Comparison of ENCODE assay signal across 8 cellular contexts in genomic region chr2:27737676-27738348, GRCh38. TPM values are rescaled to one million over a fixed set of nuclear protein-coding genes. Genes with fewer than 3 reads are reported as not detected.
DNase-seq lines count a peak whose midpoint lies in the region; ATAC-seq, FAIRE-seq and TF ChIP-seq lines count a peak whose summit lies in the region.
"Had no signal": no experiment of that assay in that cellular context is flagged by ENCODE, and none has a peak within 500 bp of the region (broad histone marks: within the 10 kb centered on the region; RNA-seq: fewer than 3 reads in every experiment).

No MANE protein-coding gene starts in this region.

- H4K8ac ChIP-seq in IMR-90 (ENCODE audit: low read depth in 2 of 2, low read length in 2 of 2): 0 out of 4 replicates have a peak overlapping the region, but pooled peaks of 1 of the 2 experiments have one; percentile 75

- H3K56ac ChIP-seq in IMR-90 (ENCODE audit: extremely low read depth, insufficient read depth, low read length): no peak overlapping the region

- 70% methylated on average over 4 of the region's 7 CpGs; no CpG with 5 or more reads in 1 of the 2 experiments for WGBS in IMR-90 (ENCODE audit: extremely low coverage in 2 of 2, insufficient read length in 1 of 2), 2 experiments
- WGBS in K562 (ENCODE audit: insufficient coverage, low coverage, missing lambda C conversion rate): 25% methylated on average over 6 of the region's 7 CpGs

- H3K79me2 ChIP-seq in K562 (ENCODE audit: control insufficient read depth, insufficient read depth, low read length): no peaks in the 10 kb centered on the region
- no peaks in the 10 kb centered on the region for H3K79me2 ChIP-seq in Karpas-422 (ENCODE audit: low read length)

- in situ Hi-C loops in IMR-90 (cut with MboI; ENCODE audit: low sequenced_read_pairs) (no loop called here), K562 (cut with MboI) (no loop called here)

- peak overlapping the region; percentile 20; the same call in 1 of the 2 replicates for H2AK5ac ChIP-seq in IMR-90 (ENCODE audit: low read depth, low read length)

- H3K4me2 ChIP-seq in IMR-90 (ENCODE audit: low read depth, low read length) (no peak overlapping the region), K562 (ENCODE audit: insufficient read depth, low read length) (no peak overlapping the region), Karpas-422 (ENCODE audit: low read depth, low read length, poor library complexity, severe bottlenecking) (no peak overlapping the region)

- H3K9me1 ChIP-seq in IMR-90 (ENCODE audit: insufficient read depth, low read length) (peaks cover 4% of the 10 kb centered on the region), K562 (ENCODE audit: control insufficient read depth, insufficient read depth, low read length) (no peaks in the 10 kb centered on the region)

- H3K4me3 ChIP-seq in IMR-90 (ENCODE audit: insufficient read depth, low read depth, low read length) (no peak overlapping the region), K562 (no peak overlapping the region), thoracic aorta (no peak overlapping the region), Karpas-422 (ENCODE audit: low read length) (no peak overlapping the region)

- no peak overlapping the region for H2BK5ac ChIP-seq in IMR-90 (ENCODE audit: low read depth, low read length, poor library complexity, severe bottlenecking)

- no peak overlapping the region for H4K5ac ChIP-seq in IMR-90 (ENCODE audit: low read depth, low read length)

- FAIRE-seq in K562 (lab: Jason Lieb, UNC): no peak

- POLR2A ChIA-PET in IMR-90 (lab: Charles Lee; ENCODE audit: unreplicated experiment): no interaction called here
- POLR2A ChIA-PET in K562 (lab: Yijun Ruan, JAX): no interaction called here

- DNase-seq in IMR-90 (peak; percentile 84), K562 (ENCODE audit: extremely low read depth in 1 of 4, low spot score in 3 of 4) (no peak), kidney glomerular epithelial cell (lab: John Stamatoyannopoulos, UW) (peak; percentile 38), thoracic aorta (ENCODE audit: low spot score) (no peak), CD1c-positive myeloid dendritic cell (ENCODE audit: extremely low spot score) (no peak), Karpas-422 (no peak)
- DNase-seq: activated CD8-positive, alpha-beta T cell treated with anti-CD3 and anti-CD28 coated beads for 36 hours had no signal

- ATAC-seq in IMR-90 (ENCODE audit: low read depth) (no peak), K562 (no peak), thoracic aorta (ENCODE audit: insufficient number of reproducible peaks, low FRiP score, low read depth) (no peak), GM19395 (IDR thresholded peaks at IDR 0.05; ENCODE audit: unreplicated experiment) (no peak)
- ATAC-seq: activated CD8-positive, alpha-beta T cell treated with anti-CD3 and anti-CD28 coated beads for 36 hours had no signal

- H3K9me2 ChIP-seq in Karpas-422 (replicated peaks; ENCODE audit: insufficient read depth, low read length): no peaks in the 10 kb centered on the region

- H3K36me3 ChIP-seq in IMR-90 (ENCODE audit: control insufficient read depth, insufficient read depth, low read length): no peaks in the 10 kb centered on the region
- H3K36me3 ChIP-seq in K562 (ENCODE audit: control insufficient read depth, insufficient read depth, low read length): no peaks in the 10 kb centered on the region
- H3K36me3 ChIP-seq in thoracic aorta: no peaks in the 10 kb centered on the region
- no peaks in the 10 kb centered on the region for H3K36me3 ChIP-seq in Karpas-422 (ENCODE audit: insufficient read depth, low read length)

- H4K20me1 ChIP-seq in IMR-90 (ENCODE audit: insufficient read depth, low read length) (no peaks in the 10 kb centered on the region), K562 (replicated peaks; ENCODE audit: control insufficient read depth, insufficient read depth, low read length) (no peaks in the 10 kb centered on the region), Karpas-422 (ENCODE audit: insufficient read depth, low read depth, low read length) (no peaks in the 10 kb centered on the region)

- H4K91ac ChIP-seq in IMR-90 (ENCODE audit: insufficient read depth, low read depth, low read length): no peak overlapping the region

- H2BK15ac ChIP-seq in IMR-90 (ENCODE audit: low read depth, low read length): no peak overlapping the region

- no peak overlapping the region for H3K14ac ChIP-seq in IMR-90 (replicated peaks; ENCODE audit: low read depth, low read length)

- no peak overlapping the region for H3K4ac ChIP-seq in IMR-90 (ENCODE audit: low read depth, low read length)

- no peak overlapping the region for H3K18ac ChIP-seq in IMR-90 (ENCODE audit: low read depth, low read length)

- TF ChIP-seq POLR2A in IMR-90 (IDR thresholded peaks at IDR 0.05; ENCODE audit: low read depth, low read length) (no peak), K562 (conservative IDR thresholded peaks at IDR 0.05) (no peak)

- TF ChIP-seq EP300 in K562 (IDR thresholded peaks at IDR 0.05; ENCODE audit: low read length): no peak

- no peaks in the 10 kb centered on the region for H3K79me1 ChIP-seq in IMR-90 (ENCODE audit: low read depth in 1 of 2, low read length in 2 of 2)

- dilution Hi-C loops in IMR-90 (cut with HindIII; ENCODE audit: low sequenced_read_pairs, unreplicated experiment): no loop called here

- no peak for TF ChIP-seq CTCF in IMR-90 (conservative IDR thresholded peaks at IDR 0.05; ENCODE audit: low read depth, low read length)
- no peak for TF ChIP-seq CTCF in K562 (IDR thresholded peaks at IDR 0.05 in 2 of 3, conservative IDR thresholded peaks at IDR 0.05 in 1 of 3; ENCODE audit: insufficient read depth in 2 of 3, low read depth in 1 of 3, low read length in 3 of 3)
- no peak for TF ChIP-seq CTCF in thoracic aorta (IDR thresholded peaks at IDR 0.05)

- H2BK120ac ChIP-seq in IMR-90 (ENCODE audit: low read depth, low read length): no peak overlapping the region

- peak overlapping the region; percentile 73 for H2AFZ ChIP-seq in IMR-90 (replicated peaks; ENCODE audit: low read length, poor library complexity)
- H2AFZ ChIP-seq in K562 (ENCODE audit: low read depth, low read length): no peak overlapping the region
- H2AFZ ChIP-seq in Karpas-422 (ENCODE audit: low read length): no peak overlapping the region

- CTCF ChIA-PET in IMR-90 (lab: Yijun Ruan, JAX): interaction anchor here (0.7 kb wide), 1 partner anchor 20 kb away, joined by 3 read pairs; no protein-coding TSS in a partner anchor
- CTCF ChIA-PET in K562 (lab: Yijun Ruan, JAX; ENCODE audit: low intra/inter-chr PET ratio): no interaction called here

- H3K9me3 ChIP-seq in IMR-90 (ENCODE audit: control insufficient read depth, insufficient read depth, low read length) (no peaks in the 10 kb centered on the region), K562 (replicated peaks; ENCODE audit: control insufficient read depth, insufficient read depth, low read depth, low read length) (no peaks in the 10 kb centered on the region), thoracic aorta (no peaks in the 10 kb centered on the region), Karpas-422 (ENCODE audit: low read length) (no peaks in the 10 kb centered on the region)

- H3K27ac ChIP-seq in IMR-90 (ENCODE audit: insufficient read depth, low read length) (no peak overlapping the region), K562 (ENCODE audit: extremely low read depth, low read depth, low read length) (no peak overlapping the region), thoracic aorta (peak overlapping the region; percentile 84 to 91), Karpas-422 (ENCODE audit: low read length) (no peak overlapping the region)

- TF ChIP-seq RAD21 in IMR-90 (IDR thresholded peaks at IDR 0.05; ENCODE audit: low read length) (no peak), K562 (CRISPR knock-in tag; conservative IDR thresholded peaks at IDR 0.05 in 1 of 2, IDR thresholded peaks at IDR 0.05 in 1 of 2) (no peak)

- peaks cover 9% of the 10 kb centered on the region for H3K4me1 ChIP-seq in IMR-90 (ENCODE audit: control insufficient read depth, insufficient read depth, low read length)
- H3K4me1 ChIP-seq in K562 (replicated peaks in 1 of 2; ENCODE audit: control insufficient read depth in 2 of 2, insufficient read depth in 2 of 2, low read length in 2 of 2): peaks cover 7 to 10% of the 10 kb centered on the region in 2 experiments; a peak in 3 of 5 replicates
- H3K4me1 ChIP-seq in thoracic aorta (ENCODE audit: control insufficient read depth in 1 of 2, low read depth in 2 of 2): peaks cover 15 to 33% of the 10 kb centered on the region in 2 donors
- peaks cover 3% of the 10 kb centered on the region for H3K4me1 ChIP-seq in Karpas-422 (ENCODE audit: low read length)

- no peak overlapping the region for H2AK9ac ChIP-seq in IMR-90 (replicated peaks; ENCODE audit: low read depth, low read length, poor library complexity)

- H3K9ac ChIP-seq in IMR-90 (ENCODE audit: low read depth, low read length): no peak overlapping the region
- H3K9ac ChIP-seq in K562 (ENCODE audit: insufficient read depth in 1 of 2, low read depth in 2 of 2, low read length in 2 of 2): no peak overlapping the region
- H3K9ac ChIP-seq in Karpas-422 (ENCODE audit: low read length): no peak overlapping the region

- intact Hi-C loops in IMR-90 (cut with micrococcal nuclease): no loop called here
- intact Hi-C loops in K562 (cut with micrococcal nuclease): no loop called here

- H3K27me3 ChIP-seq in IMR-90 (ENCODE audit: control insufficient read depth, insufficient read depth, low read length) (no peaks in the 10 kb centered on the region), K562 (ENCODE audit: control insufficient read depth in 2 of 2, insufficient read depth in 2 of 2, low read length in 2 of 2) (peaks cover 5 to 25% of the 10 kb centered on the region in 2 experiments; a peak in 3 of 5 replicates), thoracic aorta (replicated peaks; ENCODE audit: insufficient read depth) (no peaks in the 10 kb centered on the region), Karpas-422 (ENCODE audit: low read length) (no peaks in the 10 kb centered on the region)

- H2BK20ac ChIP-seq in IMR-90 (ENCODE audit: low read depth, low read length): no peak overlapping the region

- BruUV-seq in IMR-90 (replicated peaks; lab: Mats Ljungman, UMichigan): no TSS peak
- BruUV-seq in K562 (replicated peaks; lab: Mats Ljungman, UMichigan): no TSS peak

- no peak overlapping the region for H3K23ac ChIP-seq in IMR-90 (ENCODE audit: low read depth, low read length)

RNA-seq across cellular contexts. Expression of gene MRPL33, which starts 33.7 kb away (rescaled TPM):
- total RNA-seq in IMR-90 (2012; rRNA removed): 13.3 and 48.6 TPM in 2 replicates
- polyA plus RNA-seq in IMR-90 (2012; rRNA removed): 88.0 and 101 TPM in 2 replicates
- polyA plus RNA-seq in IMR-90 (2012; cell fraction: cytosol; rRNA removed): 10.5 and 17.0 TPM in 2 replicates
- 2.6 and 31.4 TPM in 2 replicates for polyA plus RNA-seq in IMR-90 (2012; cell fraction: nucleus; rRNA removed; ENCODE audit: low replicate concordance)
- total RNA-seq in K562 (2011; cell fraction: chromatin; rRNA removed; ENCODE audit: low replicate concordance): 4.3 and 21.6 TPM in 2 replicates
- 5.8 and 10.7 TPM in 2 replicates for total RNA-seq in K562 (2011; cell fraction: nucleolus; rRNA removed)
- 21.6 and 30.1 TPM in 2 replicates for total RNA-seq in K562 (2011; cell fraction: nucleoplasm; rRNA removed)
- 106 and 141 TPM in 2 replicates for total RNA-seq in K562 (2014; rRNA removed)
- 250 and 311 TPM in 2 replicates for total RNA-seq in K562 (2014; rRNA removed; fragmentation: Illumina TruSeq; extraction: Trizol)
- total RNA-seq in K562 (2015; rRNA removed; fragmentation: Illumina TruSeq; extraction: Trizol): 198 and 226 TPM in 2 replicates
- 59.6 and 68.3 TPM in 2 replicates for total RNA-seq in K562 (2021)
- 49.0 and 79.0 TPM in 2 replicates for polyA plus RNA-seq in K562 (2011; rRNA removed)
- 7.8 and 22.0 TPM in 2 replicates for polyA plus RNA-seq in K562 (2011; cell fraction: cytosol; rRNA removed)
- 15.4 and 20.4 TPM in 2 replicates for polyA plus RNA-seq in K562 (2011; cell fraction: nucleus; rRNA removed)
- 59.8 and 170 TPM in 2 replicates for polyA plus RNA-seq in K562 (2012)
- 152 and 173 TPM in 2 replicates for polyA plus RNA-seq in K562 (2014; fragmentation: Illumina TruSeq; extraction: Trizol)
- 100 to 1,000 TPM; 313 to 338 TPM for polyA plus RNA-seq in K562 (2014; fragmentation: Nextera tagmentation; extraction: Ambion mirVana)
- polyA plus RNA-seq in K562 (2014; rRNA removed): 200 and 228 TPM in 2 replicates
- polyA minus RNA-seq in K562 (2011; rRNA and poly(A)+ RNA removed): 15.1 and 16.1 TPM in 2 replicates
- polyA minus RNA-seq in K562 (2011; cell fraction: cytosol; rRNA and poly(A)+ RNA removed): 8.4 and 8.6 TPM in 2 replicates
- polyA minus RNA-seq in K562 (2011; cell fraction: nucleus; rRNA and poly(A)+ RNA removed): 10.0 and 21.0 TPM in 2 replicates
- total RNA-seq in thoracic aorta: 100 to 1,000 TPM in 1 of 2 donors, 10 to 100 TPM in 1; 99.5 to 118 TPM
- total RNA-seq in Karpas-422 (2014; rRNA removed; shearing (Covaris generic); ENCODE audit: low replicate concordance): 54.9 and 112 TPM in 2 replicates

Comparison
In these comparisons a context has a peak if more than half of its experiments do, and no peak if none do; other contexts are left out.
1. DNase-seq: peak in IMR-90 (single experiment) and kidney glomerular epithelial cell (single experiment); none in K562 (0 of 4), thoracic aorta (single experiment), CD1c-positive myeloid dendritic cell (single experiment) and Karpas-422 (single experiment).
2. H3K27ac ChIP-seq: peak in thoracic aorta (2 of 2); none in IMR-90 (single experiment), K562 (single experiment) and Karpas-422 (single experiment).